Comparison of ENCODE assay signal across 8 cellular contexts in the genomic region with DNA sequence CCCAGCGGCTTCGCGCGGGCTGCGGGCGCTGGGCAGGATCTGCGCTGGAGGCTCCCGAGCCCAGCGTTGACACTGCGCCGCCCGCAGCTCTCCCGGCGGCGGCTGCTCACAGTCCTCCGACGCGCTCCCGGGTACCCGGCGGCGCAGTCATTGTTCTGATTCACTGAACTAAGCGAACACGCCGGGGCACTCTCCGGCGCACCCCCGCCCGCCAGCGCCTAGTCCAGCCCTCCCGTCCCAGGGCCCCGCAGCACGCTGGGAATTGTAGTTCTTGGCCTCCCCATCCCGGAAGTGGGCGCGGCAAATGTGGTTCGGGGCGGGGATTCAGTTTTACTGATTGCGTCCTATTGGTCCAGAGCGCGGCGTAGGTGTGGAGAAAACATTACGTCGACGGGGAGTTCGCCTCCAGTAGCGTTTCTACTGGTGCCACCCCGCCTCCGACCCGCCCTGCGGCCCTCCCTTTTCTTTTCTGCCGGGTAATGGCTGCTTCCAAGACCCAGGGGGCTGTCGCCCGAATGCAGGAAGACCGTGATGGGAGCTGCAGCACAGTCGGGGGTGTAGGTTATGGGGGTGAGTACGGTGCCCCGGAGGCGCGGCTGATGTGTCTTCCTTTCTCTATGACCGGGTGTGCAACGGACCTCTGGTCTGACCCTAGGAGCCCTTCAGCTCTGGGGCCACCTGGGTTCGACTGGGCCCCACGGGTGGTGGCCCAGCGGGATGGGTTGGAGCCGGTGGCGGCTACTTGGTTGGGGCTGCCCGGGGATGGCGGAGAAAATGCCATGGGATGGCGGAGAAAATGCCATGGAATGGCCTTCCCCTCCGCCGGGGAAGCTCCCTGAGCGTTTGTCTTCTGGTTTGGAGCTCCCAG. TPM values are rescaled to one million over a fixed set of nuclear protein-coding genes. Genes with fewer than 3 reads are reported as not detected.
DNase-seq lines count a peak whose midpoint lies in the region; TF ChIP-seq lines count a peak whose summit lies in the region.

A gene with protein sequence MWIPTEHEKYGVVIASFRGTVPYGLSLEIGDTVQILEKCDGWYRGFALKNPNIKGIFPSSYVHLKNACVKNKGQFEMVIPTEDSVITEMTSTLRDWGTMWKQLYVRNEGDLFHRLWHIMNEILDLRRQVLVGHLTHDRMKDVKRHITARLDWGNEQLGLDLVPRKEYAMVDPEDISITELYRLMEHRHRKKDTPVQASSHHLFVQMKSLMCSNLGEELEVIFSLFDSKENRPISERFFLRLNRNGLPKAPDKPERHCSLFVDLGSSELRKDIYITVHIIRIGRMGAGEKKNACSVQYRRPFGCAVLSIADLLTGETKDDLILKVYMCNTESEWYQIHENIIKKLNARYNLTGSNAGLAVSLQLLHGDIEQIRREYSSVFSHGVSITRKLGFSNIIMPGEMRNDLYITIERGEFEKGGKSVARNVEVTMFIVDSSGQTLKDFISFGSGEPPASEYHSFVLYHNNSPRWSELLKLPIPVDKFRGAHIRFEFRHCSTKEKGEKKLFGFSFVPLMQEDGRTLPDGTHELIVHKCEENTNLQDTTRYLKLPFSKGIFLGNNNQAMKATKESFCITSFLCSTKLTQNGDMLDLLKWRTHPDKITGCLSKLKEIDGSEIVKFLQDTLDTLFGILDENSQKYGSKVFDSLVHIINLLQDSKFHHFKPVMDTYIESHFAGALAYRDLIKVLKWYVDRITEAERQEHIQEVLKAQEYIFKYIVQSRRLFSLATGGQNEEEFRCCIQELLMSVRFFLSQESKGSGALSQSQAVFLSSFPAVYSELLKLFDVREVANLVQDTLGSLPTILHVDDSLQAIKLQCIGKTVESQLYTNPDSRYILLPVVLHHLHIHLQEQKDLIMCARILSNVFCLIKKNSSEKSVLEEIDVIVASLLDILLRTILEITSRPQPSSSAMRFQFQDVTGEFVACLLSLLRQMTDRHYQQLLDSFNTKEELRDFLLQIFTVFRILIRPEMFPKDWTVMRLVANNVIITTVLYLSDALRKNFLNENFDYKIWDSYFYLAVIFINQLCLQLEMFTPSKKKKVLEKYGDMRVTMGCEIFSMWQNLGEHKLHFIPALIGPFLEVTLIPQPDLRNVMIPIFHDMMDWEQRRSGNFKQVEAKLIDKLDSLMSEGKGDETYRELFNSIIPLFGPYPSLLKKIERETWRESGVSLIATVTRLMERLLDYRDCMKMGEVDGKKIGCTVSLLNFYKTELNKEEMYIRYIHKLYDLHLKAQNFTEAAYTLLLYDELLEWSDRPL (N-terminal part only) (minus strand): TSS at position 162 of the 868 bp plus-strand sequence. CDS start 261 bp downstream, outside the sequence.
A gene with protein sequence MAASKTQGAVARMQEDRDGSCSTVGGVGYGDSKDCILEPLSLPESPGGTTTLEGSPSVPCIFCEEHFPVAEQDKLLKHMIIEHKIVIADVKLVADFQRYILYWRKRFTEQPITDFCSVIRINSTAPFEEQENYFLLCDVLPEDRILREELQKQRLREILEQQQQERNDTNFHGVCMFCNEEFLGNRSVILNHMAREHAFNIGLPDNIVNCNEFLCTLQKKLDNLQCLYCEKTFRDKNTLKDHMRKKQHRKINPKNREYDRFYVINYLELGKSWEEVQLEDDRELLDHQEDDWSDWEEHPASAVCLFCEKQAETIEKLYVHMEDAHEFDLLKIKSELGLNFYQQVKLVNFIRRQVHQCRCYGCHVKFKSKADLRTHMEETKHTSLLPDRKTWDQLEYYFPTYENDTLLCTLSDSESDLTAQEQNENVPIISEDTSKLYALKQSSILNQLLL (plus strand): TSS at position 458 of the 868 bp plus-strand sequence. CDS start 22 bp downstream, at position 480.

- peak; percentile 100 for DNase-seq in G401 (ENCODE audit: low spot score)
- DNase-seq in HAP-1 (ENCODE audit: low spot score in 2 of 2) = peak; percentile 97 to 99
- peak; percentile 93 for DNase-seq in MG63
- peak; percentile 96 to 98 for DNase-seq in SHP77 (lab: John Stamatoyannopoulos, UW)
- DNase-seq in activated gamma-delta T cell (lab: John Stamatoyannopoulos, UW) = peak; percentile 90
- DNase-seq in fibroblast of the conjunctiva (ENCODE audit: low read depth) = peak; percentile 97
- peak; percentile 99 for DNase-seq in nephron progenitor cell

- peak within 1 kb of the TSS; percentile 86 for H3K27ac Mint-ChIP-seq in nephron progenitor cell
- peak within 1 kb of the TSS; percentile 81 for H3K27ac Mint-ChIP-seq in stimulated activated naive CD8-positive, alpha-beta T cell treated with anti-CD3 and anti-CD28 coated beads, Interleukin-15, Interleukin-2, amounts not matched to agents 100 ng/mL and 50 ng/mL, for 24 hours

- H3K27me3 ChIP-seq in HAP-1 (ENCODE audit: low read depth) (0 out of 2 replicates have a peak, but pooled peaks cover 4% of the 10 kb centered on the region), MG63 (no peaks in the 10 kb centered on the region)

- peaks cover 5% of the 10 kb centered on the region for H3K4me1 ChIP-seq in HAP-1

- H3K9me3 Mint-ChIP-seq in nephron progenitor cell = no peaks in the 10 kb centered on the region
- H3K9me3 Mint-ChIP-seq in stimulated activated naive CD8-positive, alpha-beta T cell treated with anti-CD3 and anti-CD28 coated beads, Interleukin-15, Interleukin-2, amounts not matched to agents 100 ng/mL and 50 ng/mL, for 24 hours = no peaks in the 10 kb centered on the region

- H3K36me3 Mint-ChIP-seq in nephron progenitor cell (ENCODE audit: low read depth) = peaks cover 6% of the 10 kb centered on the region
- no peaks in the 10 kb centered on the region for H3K36me3 Mint-ChIP-seq in stimulated activated naive CD8-positive, alpha-beta T cell treated with anti-CD3 and anti-CD28 coated beads, Interleukin-15, Interleukin-2, amounts not matched to agents 100 ng/mL and 50 ng/mL, for 24 hours (ENCODE audit: low read depth)

- H3K4me3 ChIP-seq in HAP-1 = peak within 1 kb of the TSS; percentile 96
- H3K4me3 ChIP-seq in MG63 = peak within 1 kb of the TSS; percentile 74

- H3K9me3 ChIP-seq in HAP-1 (no peaks in the 10 kb centered on the region), MG63 (no peaks in the 10 kb centered on the region)

- peak within 1 kb of the TSS; percentile 98 for H3K4me3 Mint-ChIP-seq in nephron progenitor cell
- peak within 1 kb of the TSS; percentile 96 for H3K4me3 Mint-ChIP-seq in stimulated activated naive CD8-positive, alpha-beta T cell treated with anti-CD3 and anti-CD28 coated beads, Interleukin-15, Interleukin-2, amounts not matched to agents 100 ng/mL and 50 ng/mL, for 24 hours

- H3K27me3 Mint-ChIP-seq in nephron progenitor cell (ENCODE audit: low read depth, poor library complexity) = no peaks in the 10 kb centered on the region
- H3K27me3 Mint-ChIP-seq in stimulated activated naive CD8-positive, alpha-beta T cell treated with anti-CD3 and anti-CD28 coated beads, Interleukin-15, Interleukin-2, amounts not matched to agents 100 ng/mL and 50 ng/mL, for 24 hours = peaks cover 30% of the 10 kb centered on the region

- peaks cover 38% of the 10 kb centered on the region for H3K4me1 Mint-ChIP-seq in nephron progenitor cell
- peaks cover 27% of the 10 kb centered on the region for H3K4me1 Mint-ChIP-seq in stimulated activated naive CD8-positive, alpha-beta T cell treated with anti-CD3 and anti-CD28 coated beads, Interleukin-15, Interleukin-2, amounts not matched to agents 100 ng/mL and 50 ng/mL, for 24 hours (ENCODE audit: low read depth)

- in situ Hi-C loops in G401 (cut with HindIII; ENCODE audit: low sequenced_read_pairs) (no loop called here), HAP-1 (cut with MboI; ENCODE audit: low sequenced_read_pairs) (no loop called here)

- TF ChIP-seq CTCF in nephron progenitor cell (IDR thresholded peaks at IDR 0.05) = no peak

- H3K36me3 ChIP-seq in HAP-1 (replicated peaks) (0 out of 2 replicates have a peak, but pooled peaks cover 2% of the 10 kb centered on the region), MG63 (no peaks in the 10 kb centered on the region; the same call in 1 of the 2 replicates)

RNA-seq across cellular contexts. Expression of the first gene that starts in this region (rescaled TPM):
- 0.07 TPM in 1 of 2 replicates, not detected in the other for total RNA-seq in G401 (2014; rRNA removed; shearing (Covaris generic))
- total RNA-seq in MG63 (2014; rRNA removed; shearing (Covaris generic); ENCODE audit: low replicate concordance) = 0.30 and 0.57 TPM in 2 replicates

RNA-seq across cellular contexts. Expression of the second gene that starts in this region (rescaled TPM):
- 20.7 and 53.1 TPM in 2 replicates for total RNA-seq in G401 (2014; rRNA removed; shearing (Covaris generic))
- 3.8 and 5.8 TPM in 2 replicates for total RNA-seq in MG63 (2014; rRNA removed; shearing (Covaris generic); ENCODE audit: low replicate concordance)

Comparison
In these comparisons a context has a peak if more than half of its experiments do, and no peak if none do; other contexts are left out.
1. Peak in every context shown above with its lines: DNase-seq and H3K4me3 ChIP-seq.